33 cellular contexts compared by ENCODE assay signal in the genomic region with DNA sequence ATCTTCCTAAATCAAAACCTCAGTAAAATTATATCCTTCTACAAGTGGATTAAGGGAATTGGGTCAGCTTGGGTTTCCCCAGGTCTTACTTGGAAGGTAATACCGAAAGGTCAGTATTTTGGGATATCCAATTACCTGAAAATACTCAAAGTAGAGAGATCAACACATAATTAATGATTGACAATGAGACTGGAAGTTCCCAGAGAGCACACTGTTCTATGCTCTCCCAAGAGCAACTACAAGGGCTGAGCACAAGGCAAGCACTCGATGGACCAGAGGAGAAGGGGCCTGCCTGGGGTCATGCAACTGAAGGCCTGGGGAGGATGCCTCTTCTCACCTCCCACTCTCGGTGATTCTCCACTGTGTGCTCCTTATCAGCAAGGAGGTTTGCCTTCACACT.
"Had no signal": no experiment of that assay in that cellular context is flagged by ENCODE, and none has a peak within 500 bp of the region (broad histone marks: within the 10 kb centered on the region; RNA-seq: fewer than 3 reads in every experiment).

No MANE protein-coding gene starts in this region.

- H3K4me1 Mint-ChIP-seq: naive B cell; stimulated activated memory B cell treated with anti-CD40 and anti-IgM and Interleukin-4, amounts not matched to agents 10 μg/mL and 1 μg/mL and 100 μg/mL, for 72 hours; stimulated activated naive CD8-positive, alpha-beta T cell treated with anti-CD3 and anti-CD28 coated beads, Interleukin-15, amount 100 ng/mL, for 72 hours had no signal

- H3K4me1 ChIP-seq: neural progenitor cell, spleen, suprapubic skin, testis, upper lobe of right lung, uterus had no signal

- ATAC-seq: naive thymus-derived CD8-positive, alpha-beta T cell; natural killer cell treated with Interleukin-12 subunit alpha and Interleukin-12 subunit beta and Interleukin-15 and Interleukin-18, amount 100 ng/mL, for 72 hours; psoas muscle; right cardiac atrium; sciatic nerve; stimulated activated memory B cell treated with anti-CD40 and anti-IgM and Interleukin-4, amounts not matched to agents 10 μg/mL and 1 μg/mL and 100 μg/mL, for 72 hours; stimulated activated naive CD8-positive, alpha-beta T cell treated with anti-CD3 and anti-CD28 coated beads, Interleukin-15, amount 100 ng/mL, for 72 hours; stimulated activated naive CD8-positive, alpha-beta T cell treated with anti-CD3 and anti-CD28 coated beads, Interleukin-15, Interleukin-2, amounts not matched to agents 100 U/mL and 50 U/mL, for 24 hours; upper lobe of right lung had no signal

- H3K27me3 ChIP-seq: neural progenitor cell, ovary, suprapubic skin, testis, tibial artery, transverse colon, upper lobe of right lung, uterus had no signal

- H3K4me3 ChIP-seq: neural progenitor cell, ovary, psoas muscle, skin epidermis, smooth muscle cell, spleen, suprapubic skin, testis, tibial artery, transverse colon, upper lobe of right lung, uterus had no signal

- H3K4me3 Mint-ChIP-seq: naive B cell; naive thymus-derived CD8-positive, alpha-beta T cell; natural killer cell treated with Interleukin-12 subunit alpha and Interleukin-12 subunit beta and Interleukin-15 and Interleukin-18, amount 100 ng/mL, for 72 hours; nephron progenitor cell; neural progenitor cell; stimulated activated memory B cell treated with anti-CD40 and anti-IgM and Interleukin-4, amounts not matched to agents 10 μg/mL and 1 μg/mL and 100 μg/mL, for 72 hours; stimulated activated naive CD8-positive, alpha-beta T cell treated with anti-CD3 and anti-CD28 coated beads, Interleukin-15, amount 100 ng/mL, for 72 hours; type B pancreatic cell had no signal

- DNase-seq: naive B cell; naive thymus-derived CD8-positive, alpha-beta T cell; nephron progenitor cell; occipital lobe; ovary; psoas muscle; retina; right cardiac atrium; spleen; stimulated activated CD4-positive, alpha-beta T cell treated with anti-CD3 and anti-CD28 coated beads, Interleukin-12 subunit alpha, Interleukin-12 subunit beta, amount 100 ng/mL, for 4 hours; stimulated activated CD4-positive, alpha-beta T cell treated with anti-CD3 and anti-CD28 coated beads, Interleukin-1b, Interleukin-23, amount 100 ng/mL, for 48 hours; stimulated activated CD4-positive, alpha-beta T cell treated with anti-CD3 and anti-CD28 coated beads, Interleukin-4, amount 100 ng/mL, for 1 hour; stimulated activated CD4-positive, alpha-beta T cell treated with anti-CD3 and anti-CD28 coated beads, Interleukin-4, amount 100 ng/mL, for 4 hours; stimulated activated CD8-positive, alpha-beta memory T cell treated with anti-CD3 and anti-CD28 coated beads, Interleukin-4, amount 100 ng/mL, for 48 hours; stimulated activated naive CD4-positive, alpha-beta T cell; stimulated activated naive CD8-positive, alpha-beta T cell treated with anti-CD3 and anti-CD28 coated beads, Interleukin-15, amount 100 ng/mL, for 72 hours; stimulated activated naive CD8-positive, alpha-beta T cell treated with anti-CD3 and anti-CD28 coated beads, Interleukin-15, Interleukin-2, amounts not matched to agents 100 U/mL and 50 U/mL, for 24 hours; substantia nigra; testis; tibial artery; transverse colon; upper lobe of right lung; uterus had no signal

- H3K27ac Mint-ChIP-seq: natural killer cell treated with Interleukin-12 subunit alpha and Interleukin-12 subunit beta and Interleukin-15 and Interleukin-18, amount 100 ng/mL, for 72 hours; nephron progenitor cell; neural progenitor cell; progenitor cell of endocrine pancreas; stimulated activated memory B cell treated with anti-CD40 and anti-IgM and Interleukin-4, amounts not matched to agents 10 μg/mL and 1 μg/mL and 100 μg/mL, for 72 hours; stimulated activated naive CD8-positive, alpha-beta T cell treated with anti-CD3 and anti-CD28 coated beads, Interleukin-15, amount 100 ng/mL, for 72 hours; type B pancreatic cell had no signal

- H3K27ac ChIP-seq: neural progenitor cell, ovary, parathyroid adenoma, psoas muscle, skin epidermis, spleen, suprapubic skin, testis, tibial artery, transverse colon, upper lobe of right lung, uterus had no signal

- H3K36me3 Mint-ChIP-seq: naive B cell; naive thymus-derived CD8-positive, alpha-beta T cell; natural killer cell treated with Interleukin-12 subunit alpha and Interleukin-12 subunit beta and Interleukin-15 and Interleukin-18, amount 100 ng/mL, for 72 hours; neural progenitor cell; stimulated activated memory B cell treated with anti-CD40 and anti-IgM and Interleukin-4, amounts not matched to agents 10 μg/mL and 1 μg/mL and 100 μg/mL, for 72 hours had no signal

- H3K9me3 Mint-ChIP-seq: naive thymus-derived CD8-positive, alpha-beta T cell; natural killer cell treated with Interleukin-12 subunit alpha and Interleukin-12 subunit beta and Interleukin-15 and Interleukin-18, amount 100 ng/mL, for 72 hours; nephron progenitor cell; neural progenitor cell; stimulated activated memory B cell treated with anti-CD40 and anti-IgM and Interleukin-4, amounts not matched to agents 10 μg/mL and 1 μg/mL and 100 μg/mL, for 72 hours; stimulated activated naive CD8-positive, alpha-beta T cell treated with anti-CD3 and anti-CD28 coated beads, Interleukin-15, amount 100 ng/mL, for 72 hours; type B pancreatic cell had no signal

- H3K27me3 Mint-ChIP-seq: progenitor cell of endocrine pancreas, type B pancreatic cell had no signal

- H3K9me3 ChIP-seq: ovary, psoas muscle, spleen, suprapubic skin, testis, tibial artery, transverse colon, upper lobe of right lung, uterus had no signal

- H3K36me3 ChIP-seq: neural progenitor cell, ovary, suprapubic skin, tibial artery, transverse colon, upper lobe of right lung, uterus had no signal
